12 cellular contexts compared by ENCODE assay signal in the genomic region with DNA sequence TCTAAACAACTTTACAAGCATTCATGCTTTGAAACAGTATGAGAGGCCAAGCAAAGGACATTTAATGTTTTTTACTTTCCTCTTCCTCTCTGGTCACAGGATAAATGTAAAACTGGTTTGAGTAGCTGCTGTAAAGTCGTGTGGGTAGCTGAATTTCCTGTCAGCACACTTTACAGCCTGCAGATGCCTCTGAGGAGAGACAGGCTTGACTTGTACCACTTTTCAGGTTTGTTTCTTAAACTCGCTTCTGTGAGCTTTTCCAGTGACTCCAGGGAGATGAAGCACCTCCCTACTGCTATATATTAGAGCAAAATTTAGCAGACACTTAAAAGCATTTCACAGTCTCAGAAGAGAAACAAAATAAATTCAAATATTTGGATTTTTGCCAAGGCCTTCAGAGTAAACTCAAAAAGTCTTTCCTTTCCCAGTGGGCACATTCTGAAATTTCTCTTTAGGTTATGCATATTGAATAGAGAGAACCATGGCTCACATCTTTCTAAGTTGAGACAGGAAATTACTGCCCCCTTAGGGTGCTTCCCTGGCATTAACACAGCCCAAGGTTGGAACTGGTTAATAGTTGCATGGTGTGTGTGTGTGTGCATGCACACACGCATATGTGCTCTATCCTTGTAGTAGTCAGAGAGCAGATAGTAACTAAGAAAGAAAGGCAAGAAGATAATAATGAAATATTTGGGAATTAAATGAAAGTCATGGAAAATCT.
DNase-seq lines count a peak whose midpoint lies in the region; ATAC-seq and TF ChIP-seq lines count a peak whose summit lies in the region.
"Had no signal": no experiment of that assay in that cellular context is flagged by ENCODE, and none has a peak within 500 bp of the region (broad histone marks: within the 10 kb centered on the region; RNA-seq: fewer than 3 reads in every experiment).

No MANE protein-coding gene starts in this region.

- H3K9ac ChIP-seq in OCI-LY3 (ENCODE audit: low read length): 0 out of 2 replicates have a peak overlapping the region, but pooled peaks have one; percentile 17

- H3K4me1 ChIP-seq in OCI-LY3 (ENCODE audit: low read length): peaks cover 16% of the 10 kb centered on the region
- H3K4me1 ChIP-seq: ascending aorta had no signal

- peak overlapping the region; percentile 78; the same call in 1 of the 2 replicates for H2AFZ ChIP-seq in OCI-LY3 (ENCODE audit: low read depth, low read length)

- ATAC-seq in GM18867 (IDR thresholded peaks at IDR 0.05; ENCODE audit: unreplicated experiment): peak; percentile 58
- no peak for ATAC-seq in HG03039 (IDR thresholded peaks at IDR 0.05; ENCODE audit: unreplicated experiment)
- ATAC-seq: activated CD8-positive, alpha-beta T cell treated with anti-CD3 and anti-CD28 coated beads for 36 hours had no signal

- TF ChIP-seq CTCF in 22Rv1 (IDR thresholded peaks at IDR 0.05) (peak; percentile 24; the same call in 1 of the 2 replicates), OCI-LY3 (IDR thresholded peaks at IDR 0.05; ENCODE audit: low read depth, low read length) (peak; percentile 59)

- H3K4me3 Mint-ChIP-seq in activated CD4-positive, alpha-beta memory T cell treated with anti-CD3 and anti-CD28 coated beads, Interleukin-2, amount 10 ng/mL, durations not matched to agents 7 days and 5 days: no peak overlapping the region
- H3K4me3 Mint-ChIP-seq: activated CD8-positive, alpha-beta T cell treated with anti-CD3 and anti-CD28 coated beads for 36 hours had no signal

- DNase-seq in iPS DF 4.7 (ENCODE audit: extremely low read depth, low spot score): peak; percentile 5
- no peak for DNase-seq in activated CD4-positive, alpha-beta memory T cell treated with anti-CD3 and anti-CD28 coated beads, Interleukin-2, amount 10 ng/mL, durations not matched to agents 7 days and 5 days
- no peak for DNase-seq in A172 (ENCODE audit: low spot score)
- DNase-seq in NOMO-1 treated with dmso at 0.1 percent for 144 hours (lab: John Stamatoyannopoulos, UW; ENCODE audit: unreplicated experiment): no peak
- DNase-seq: activated CD8-positive, alpha-beta T cell treated with anti-CD3 and anti-CD28 coated beads for 36 hours; C1 segment of cervical spinal cord; KBM-7 had no signal

- no peaks in the 10 kb centered on the region for H3K36me3 ChIP-seq in OCI-LY3 (replicated peaks; ENCODE audit: low read depth, low read length)
- H3K36me3 ChIP-seq: ascending aorta had no signal

- peaks cover 6% of the 10 kb centered on the region for H3K9me3 Mint-ChIP-seq in activated CD4-positive, alpha-beta memory T cell treated with anti-CD3 and anti-CD28 coated beads, Interleukin-2, amount 10 ng/mL, durations not matched to agents 7 days and 5 days
- H3K9me3 Mint-ChIP-seq: activated CD8-positive, alpha-beta T cell treated with anti-CD3 and anti-CD28 coated beads for 36 hours had no signal

- no peaks in the 10 kb centered on the region for H3K4me1 Mint-ChIP-seq in activated CD4-positive, alpha-beta memory T cell treated with anti-CD3 and anti-CD28 coated beads, Interleukin-2, amount 10 ng/mL, durations not matched to agents 7 days and 5 days

- no peak overlapping the region for H3K4me3 ChIP-seq in OCI-LY3 (ENCODE audit: low read length)
- H3K4me3 ChIP-seq: ascending aorta had no signal

- H3K9me3 ChIP-seq in OCI-LY3 (ENCODE audit: insufficient read depth, low read length): no peaks in the 10 kb centered on the region
- H3K9me3 ChIP-seq: ascending aorta had no signal

- H3K27ac ChIP-seq in 22Rv1 (peak overlapping the region; percentile 12; the same call in 1 of the 2 replicates), OCI-LY3 (ENCODE audit: low read length) (peak overlapping the region; percentile 27)
- H3K27ac ChIP-seq: ascending aorta had no signal

- no peaks in the 10 kb centered on the region for H4K20me1 ChIP-seq in OCI-LY3 (ENCODE audit: insufficient read depth, low read length)

- POLR2A ChIA-PET in activated CD4-positive, alpha-beta memory T cell treated with anti-CD3 and anti-CD28 coated beads, Interleukin-2, amount 10 ng/mL, durations not matched to agents 7 days and 5 days (lab: Charles Lee): no interaction called here

- no peak overlapping the region for H3K27ac Mint-ChIP-seq in activated CD4-positive, alpha-beta memory T cell treated with anti-CD3 and anti-CD28 coated beads, Interleukin-2, amount 10 ng/mL, durations not matched to agents 7 days and 5 days
- H3K27ac Mint-ChIP-seq: activated CD8-positive, alpha-beta T cell treated with anti-CD3 and anti-CD28 coated beads for 36 hours had no signal

- H3K27me3 Mint-ChIP-seq in activated CD4-positive, alpha-beta memory T cell treated with anti-CD3 and anti-CD28 coated beads, Interleukin-2, amount 10 ng/mL, durations not matched to agents 7 days and 5 days: no peaks in the 10 kb centered on the region
- H3K27me3 Mint-ChIP-seq: activated CD8-positive, alpha-beta T cell treated with anti-CD3 and anti-CD28 coated beads for 36 hours had no signal

- no peaks in the 10 kb centered on the region for H3K36me3 Mint-ChIP-seq in activated CD4-positive, alpha-beta memory T cell treated with anti-CD3 and anti-CD28 coated beads, Interleukin-2, amount 10 ng/mL, durations not matched to agents 7 days and 5 days (ENCODE audit: low read depth)

- H3K79me2 ChIP-seq in OCI-LY3 (ENCODE audit: low read length): no peaks in the 10 kb centered on the region

- CTCF ChIA-PET in activated CD4-positive, alpha-beta memory T cell treated with anti-CD3 and anti-CD28 coated beads, Interleukin-2, amount 10 ng/mL, durations not matched to agents 7 days and 5 days (lab: Charles Lee): no interaction called here

- H3K27me3 ChIP-seq in OCI-LY3 (ENCODE audit: low read depth, low read length): no peaks in the 10 kb centered on the region
- H3K27me3 ChIP-seq: ascending aorta had no signal

- H3K4me2 ChIP-seq in OCI-LY3 (ENCODE audit: low read length): peak overlapping the region; percentile 15; the same call in 1 of the 2 replicates
